Comparison of ENCODE assay signal across 10 cellular contexts in genomic region chr7:157309990-157310668, GRCh38. TPM values are rescaled to one million over a fixed set of nuclear protein-coding genes. Genes with fewer than 3 reads are reported as not detected.
A peak's percentile ranks its signal among the peaks of the same experiment; 100 is the strongest.
DNase-seq lines count a peak whose midpoint lies in the region; ATAC-seq and TF ChIP-seq lines count a peak whose summit lies in the region.
"Had no signal": no experiment of that assay in that cellular context is flagged by ENCODE, and none has a peak within 500 bp of the region (broad histone marks: within the 10 kb centered on the region; RNA-seq: fewer than 3 reads in every experiment).

No MANE protein-coding gene starts in this region.

- ATAC-seq in PC-3 (peak; percentile 88), HG03520 (IDR thresholded peaks at IDR 0.05; ENCODE audit: unreplicated experiment) (no peak)
- ATAC-seq: left ventricle myocardium superior had no signal

- H3K4me3 ChIP-seq in PC-3 (ENCODE audit: low read length) (peak overlapping the region; percentile 42), osteoblast (ENCODE audit: insufficient read depth, low read length) (peak overlapping the region; percentile 50)

- peak overlapping the region; percentile 80 for H3K9ac ChIP-seq in PC-3 (ENCODE audit: low read length)

- H3K4me2 ChIP-seq in PC-3 (ENCODE audit: low read length) (peak overlapping the region; percentile 81), osteoblast (ENCODE audit: insufficient read depth, low read length) (peak overlapping the region; percentile 84)

- H3K9me2 ChIP-seq in PC-3 (replicated peaks; ENCODE audit: low read length): no peaks in the 10 kb centered on the region

- DNase-seq in GM04503 (ENCODE audit: low read depth) (peak; percentile 95), PC-3 (peak; percentile 97), epidermal melanocyte (ENCODE audit: insufficient read length, low spot score) (peak; percentile 63), osteoblast (ENCODE audit: insufficient read length, low spot score, missing footprints) (peak; percentile 96), AML-193 (lab: John Stamatoyannopoulos, UW) (no peak), DMS 273 (lab: John Stamatoyannopoulos, UW; ENCODE audit: unreplicated experiment) (no peak), posterior vena cava (ENCODE audit: low spot score) (no peak)
- DNase-seq: activated naive CD4-positive, alpha-beta T cell treated with Interleukin-2 at 50 U/mL for 16 hours; left ventricle myocardium superior had no signal

- H3K36me3 ChIP-seq in PC-3 (ENCODE audit: low read depth, low read length): no peaks in the 10 kb centered on the region
- no peaks in the 10 kb centered on the region for H3K36me3 ChIP-seq in osteoblast (ENCODE audit: insufficient read depth, low read length)

- intact Hi-C loops in PC-3 (cut with micrococcal nuclease): loop anchor here (1.0 kb wide), 3 partner anchors 8 to 28 kb away; no protein-coding TSS in a partner anchor
- intact Hi-C loops in posterior vena cava (cut with DNase I): no loop called here

- TSS peak; percentile 87 for BruUV-seq in PC-3 (replicated peaks; lab: Mats Ljungman, UMichigan)

- POLR2A ChIA-PET in PC-3 (lab: Charles Lee; ENCODE audit: unreplicated experiment): no interaction called here

- H2AFZ ChIP-seq in PC-3 (ENCODE audit: low read length) (peak overlapping the region; percentile 33; the same call in 1 of the 2 replicates), osteoblast (ENCODE audit: low read length) (peak overlapping the region; percentile 79)

- CTCF ChIA-PET in PC-3 (lab: Charles Lee): no interaction called here

- H3K27me3 ChIP-seq in PC-3 (ENCODE audit: low read length): no peaks in the 10 kb centered on the region
- H3K27me3 ChIP-seq in osteoblast (ENCODE audit: insufficient read depth, low read length): no peaks in the 10 kb centered on the region

- H3F3A ChIP-seq in PC-3 (ENCODE audit: low read length, unreplicated experiment): peaks cover 21% of the 10 kb centered on the region

- H3K79me2 ChIP-seq in PC-3 (ENCODE audit: low read length) (no peaks in the 10 kb centered on the region), osteoblast (ENCODE audit: insufficient read depth, low read length) (no peaks in the 10 kb centered on the region)

- no peaks in the 10 kb centered on the region for H4K20me1 ChIP-seq in PC-3 (ENCODE audit: low read length)
- no peaks in the 10 kb centered on the region for H4K20me1 ChIP-seq in osteoblast (ENCODE audit: insufficient read depth, low read length)

- H3K4me1 ChIP-seq in PC-3 (ENCODE audit: insufficient read depth, low read length): peaks cover 25% of the 10 kb centered on the region
- H3K4me1 ChIP-seq in osteoblast (ENCODE audit: insufficient read depth, low read length): peaks cover 23% of the 10 kb centered on the region

- H3K27ac ChIP-seq in PC-3 (ENCODE audit: low read length): peak overlapping the region; percentile 99
- peak overlapping the region; percentile 98 for H3K27ac ChIP-seq in osteoblast (ENCODE audit: low read depth, low read length)

- H3K9me3 ChIP-seq in PC-3 (ENCODE audit: low read length) (no peaks in the 10 kb centered on the region), osteoblast (ENCODE audit: low read depth, low read length) (no peaks in the 10 kb centered on the region)

- TF ChIP-seq CTCF in PC-3 (conservative IDR thresholded peaks at IDR 0.05; ENCODE audit: low read depth, low read length): no peak
- TF ChIP-seq CTCF in osteoblast (IDR thresholded peaks at IDR 0.05; ENCODE audit: extremely low read depth, low read depth, low read length): no peak

RNA-seq across cellular contexts. Expression of gene DNAJB6, which starts 26.7 kb away (rescaled TPM):
- total RNA-seq in PC-3 (2014; rRNA removed) (119 and 151 TPM in 2 replicates), osteoblast (84.3 and 84.7 TPM in 2 replicates), posterior vena cava (100 to 1,000 TPM; 105 to 118 TPM)

Comparison
In these comparisons a context has a peak if more than half of its experiments do, and no peak if none do; other contexts are left out.
1. DNase-seq: peak in GM04503 (single experiment), PC-3 (single experiment), epidermal melanocyte (single experiment) and osteoblast (single experiment); none in AML-193 (0 of 2), DMS 273 (single experiment) and posterior vena cava (single experiment).